In the genomic region with DNA sequence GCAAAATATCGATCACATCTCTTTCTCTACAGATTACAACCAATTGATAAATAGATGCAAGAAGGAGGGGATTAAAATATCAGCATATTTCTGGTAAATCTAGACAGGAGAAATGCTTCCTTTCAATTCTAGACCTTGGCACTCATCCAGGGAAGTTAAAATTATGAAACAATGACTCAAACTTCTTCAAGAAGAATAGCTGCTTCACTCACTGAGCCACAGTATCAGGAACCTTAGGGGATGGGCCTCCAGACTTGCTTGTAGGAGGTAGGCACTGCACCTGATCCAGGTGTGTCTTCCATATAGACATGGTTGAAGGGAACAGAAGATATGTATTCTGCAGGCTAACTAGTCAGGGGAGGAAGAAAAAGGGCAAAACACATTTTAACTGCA, we compare ENCODE assay signal across 20 cellular contexts. TPM values are rescaled to one million over a fixed set of nuclear protein-coding genes. Genes with fewer than 3 reads are reported as not detected.
A peak's percentile ranks its signal among the peaks of the same experiment; 100 is the strongest.
DNase-seq lines count a peak whose midpoint lies in the region; FAIRE-seq and TF ChIP-seq lines count a peak whose summit lies in the region.
"Had no signal": no experiment of that assay in that cellular context is flagged by ENCODE, and none has a peak within 500 bp of the region (broad histone marks: within the 10 kb centered on the region; RNA-seq: fewer than 3 reads in every experiment).

No MANE protein-coding gene starts in this region.

- H3K79me2 ChIP-seq in keratinocyte (ENCODE audit: control insufficient read depth, insufficient read depth, low read length): no peaks in the 10 kb centered on the region

- H3K9me3 ChIP-seq in keratinocyte (ENCODE audit: control insufficient read depth, low read depth, low read length): no peaks in the 10 kb centered on the region
- H3K9me3 ChIP-seq: adrenal gland, colonic mucosa, left ventricle myocardium inferior had no signal

- no peak for DNase-seq in GM12891 (ENCODE audit: insufficient read length, low spot score)
- DNase-seq in M059J (ENCODE audit: low read depth): peak; percentile 50
- no peak for DNase-seq in activated naive CD8-positive, alpha-beta T cell treated with anti-CD3 and anti-CD28 coated beads for 36 hours
- DNase-seq in keratinocyte (ENCODE audit: low read depth, low spot score): no peak
- no peak for DNase-seq in stimulated activated CD4-positive, alpha-beta T cell treated with anti-CD3 and anti-CD28 coated beads, Interleukin-4, amount 100 ng/mL, for 24 hours
- no peak for DNase-seq in NAMALWA (ENCODE audit: low spot score)
- no peak for DNase-seq in NCI-H82 treated with DMSO at 0.1 percent for 48 hours (lab: John Stamatoyannopoulos, UW; ENCODE audit: unreplicated experiment)
- DNase-seq in AG20443 (ENCODE audit: low spot score): no peak
- DNase-seq: activated B cell treated with CpG ODN at 0.5 μM for 24 hours; activated CD8-positive, alpha-beta memory T cell treated with anti-CD3 and anti-CD28 coated beads, Interleukin-2, amount 50 U/mL, for 48 hours; adrenal gland; colonic mucosa; left ventricle myocardium inferior; NCI-H1417; NCI-H446 treated with DMSO at 0.1 percent for 48 hours; small intestine had no signal

- H3K36me3 Mint-ChIP-seq in activated naive CD8-positive, alpha-beta T cell treated with anti-CD3 and anti-CD28 coated beads for 36 hours: peaks cover 88% of the 10 kb centered on the region

- peaks cover 0 to 10% of the 10 kb centered on the region in 2 experiments for H3K36me3 ChIP-seq in keratinocyte (ENCODE audit: control insufficient read depth in 2 of 2, extremely low read depth in 1 of 2, insufficient read depth in 2 of 2, low read length in 2 of 2)
- H3K36me3 ChIP-seq: adrenal gland, colonic mucosa, left ventricle myocardium inferior had no signal

- no peak overlapping the region for H3K9ac ChIP-seq in keratinocyte (ENCODE audit: control insufficient read depth, extremely low read depth, insufficient read depth, low read length)

- peak overlapping the region; percentile 8 for H3K27ac ChIP-seq in keratinocyte (ENCODE audit: control insufficient read depth, insufficient read depth, low read length)
- H3K27ac ChIP-seq: adrenal gland, C4-2B, colonic mucosa, left ventricle myocardium inferior had no signal

- no peak overlapping the region for H3K4me3 ChIP-seq in keratinocyte (ENCODE audit: control insufficient read depth in 2 of 3, extremely low read depth in 1 of 3, insufficient read depth in 2 of 3, low read depth in 1 of 3, low read length in 3 of 3)
- H3K4me3 ChIP-seq: adrenal gland, colonic mucosa, left ventricle myocardium inferior had no signal

- FAIRE-seq in GM12891 (lab: Jason Lieb, UNC) (peak; percentile 62), keratinocyte (lab: Jason Lieb, UNC) (peak; percentile 41)
- FAIRE-seq: small intestine had no signal

- TF ChIP-seq POLR2A in GM12891 (IDR thresholded peaks at IDR 0.05; ENCODE audit: low read depth, low read length): no peak; the same call in 1 of the 2 replicates

- H3K27me3 ChIP-seq in keratinocyte (ENCODE audit: control insufficient read depth, extremely low read depth, insufficient read depth, low read length): no peaks in the 10 kb centered on the region
- H3K27me3 ChIP-seq: adrenal gland, colonic mucosa had no signal

- H3K9me3 Mint-ChIP-seq in activated naive CD8-positive, alpha-beta T cell treated with anti-CD3 and anti-CD28 coated beads for 36 hours: peaks cover 4% of the 10 kb centered on the region
- H3K9me3 Mint-ChIP-seq: activated B cell treated with CpG ODN at 0.5 μM for 24 hours had no signal

- TF ChIP-seq CTCF in keratinocyte (optimal IDR thresholded peaks at IDR 0.05 in 1 of 3, IDR thresholded peaks at IDR 0.05 in 1 of 3, conservative IDR thresholded peaks at IDR 0.05 in 1 of 3; ENCODE audit: extremely low read depth in 1 of 3, insufficient read depth in 2 of 3, low read length in 3 of 3): no peak

- dilution Hi-C loops in keratinocyte (cut with MboI; ENCODE audit: extremely low pct_ligation_motif_present, low sequenced_read_pairs): no loop called here

- H3K4me1 ChIP-seq in keratinocyte (ENCODE audit: control insufficient read depth, extremely low read depth, insufficient read depth, low read length): peaks cover 18% of the 10 kb centered on the region
- H3K4me1 ChIP-seq: colonic mucosa, left ventricle myocardium inferior had no signal

- H3K4me1 Mint-ChIP-seq in activated naive CD8-positive, alpha-beta T cell treated with anti-CD3 and anti-CD28 coated beads for 36 hours: peaks cover 92% of the 10 kb centered on the region

- peak overlapping the region; percentile 82 for H3K27ac Mint-ChIP-seq in activated naive CD8-positive, alpha-beta T cell treated with anti-CD3 and anti-CD28 coated beads for 36 hours
- H3K27ac Mint-ChIP-seq: activated B cell treated with CpG ODN at 0.5 μM for 24 hours had no signal

- peak overlapping the region; percentile 46 for H3K4me2 ChIP-seq in keratinocyte (ENCODE audit: control insufficient read depth, extremely low read depth, insufficient read depth, low read depth, low read length)

- no peaks in the 10 kb centered on the region for H3K9me1 ChIP-seq in keratinocyte (ENCODE audit: control insufficient read depth, extremely low read depth, insufficient read depth, low read length)

- H2AFZ ChIP-seq in keratinocyte (ENCODE audit: control insufficient read depth, low read length): no peak overlapping the region

- no peaks in the 10 kb centered on the region for H3K27me3 Mint-ChIP-seq in activated naive CD8-positive, alpha-beta T cell treated with anti-CD3 and anti-CD28 coated beads for 36 hours
- H3K27me3 Mint-ChIP-seq: activated B cell treated with CpG ODN at 0.5 μM for 24 hours had no signal

- no peaks in the 10 kb centered on the region for H4K20me1 ChIP-seq in keratinocyte (ENCODE audit: control insufficient read depth, extremely low read depth, insufficient read depth, low read length)

- no peak overlapping the region for H3K4me3 Mint-ChIP-seq in activated naive CD8-positive, alpha-beta T cell treated with anti-CD3 and anti-CD28 coated beads for 36 hours
- H3K4me3 Mint-ChIP-seq: activated B cell treated with CpG ODN at 0.5 μM for 24 hours had no signal

TF ChIP-seq in GM12891, 5 proteins besides CTCF, POLR2A, EP300 and RAD21:
- no peak for TF ChIP-seq PAX5 (IDR thresholded peaks at IDR 0.05; ENCODE audit: insufficient read depth, low read length, severe bottlenecking)
TF ChIP-seq in GM12891: peak in this region for 0.

RNA-seq across cellular contexts. Expression of a gene that starts 9.8 kb away (rescaled TPM):
- polyA plus RNA-seq in GM12891 (2012; ENCODE audit: low read depth, missing spikeins): 123 TPM
- total RNA-seq in M059J (2014; rRNA removed; shearing (Covaris generic)): 3.9 and 7.8 TPM in 2 replicates
- 100 to 1,000 TPM; 152 to 162 TPM for total RNA-seq in activated naive CD8-positive, alpha-beta T cell treated with anti-CD3 and anti-CD28 coated beads for 36 hours
- 21.9 to 56.5 TPM (median 31.0 TPM) in 3 replicates for polyA plus RNA-seq in keratinocyte
- 12.7 TPM for polyA plus RNA-seq in keratinocyte (2011; ENCODE audit: low read depth)
- polyA plus RNA-seq in keratinocyte (2011; cell fraction: cytosol; rRNA removed): 12.2 and 22.4 TPM in 2 replicates
- 51.1 and 54.1 TPM in 2 replicates for polyA plus RNA-seq in keratinocyte (2011; cell fraction: nucleus; rRNA removed)
- 14.8 and 28.6 TPM in 2 replicates for polyA plus RNA-seq in keratinocyte (2012; ENCODE audit: low replicate concordance)
- 20.1 to 43.2 TPM (median 25.3 TPM) in 3 replicates for polyA minus RNA-seq in keratinocyte
- polyA minus RNA-seq in keratinocyte (2011; cell fraction: cytosol; rRNA and poly(A)+ RNA removed): 8.2 TPM
- 45.1 and 65.6 TPM in 2 replicates for polyA minus RNA-seq in keratinocyte (2011; cell fraction: nucleus; rRNA and poly(A)+ RNA removed)
- total RNA-seq: myocyte, OCI-LY7 had no signal

RNA-seq across cellular contexts. Expression of a gene that starts 37.3 kb away (rescaled TPM):
- polyA plus RNA-seq in GM12891 (2012; ENCODE audit: low read depth, missing spikeins): 614 TPM
- 0.05 TPM in 1 of 2 replicates, not detected in the other for total RNA-seq in M059J (2014; rRNA removed; shearing (Covaris generic))
- total RNA-seq in activated naive CD8-positive, alpha-beta T cell treated with anti-CD3 and anti-CD28 coated beads for 36 hours: 100 to 1,000 TPM; 376 to 385 TPM
- polyA plus RNA-seq in keratinocyte: 0.07 to 0.30 TPM (median 0.08 TPM) in 3 replicates
- polyA plus RNA-seq in keratinocyte (2011; ENCODE audit: low read depth): not detected
- 0.06 TPM in 1 of 2 replicates, not detected in the other for polyA plus RNA-seq in keratinocyte (2011; cell fraction: cytosol; rRNA removed)
- 0.20 TPM in 1 of 2 replicates, not detected in the other for polyA plus RNA-seq in keratinocyte (2011; cell fraction: nucleus; rRNA removed)
- not detected in 2 replicates for polyA plus RNA-seq in keratinocyte (2012; ENCODE audit: low replicate concordance)
- not detected in 3 replicates for polyA minus RNA-seq in keratinocyte
- not detected for polyA minus RNA-seq in keratinocyte (2011; cell fraction: cytosol; rRNA and poly(A)+ RNA removed)
- polyA minus RNA-seq in keratinocyte (2011; cell fraction: nucleus; rRNA and poly(A)+ RNA removed): not detected in 2 replicates
- total RNA-seq: Daoy, myocyte had no signal

RNA-seq across cellular contexts. Expression of a gene that starts 47.1 kb away (rescaled TPM):
- 9.2 TPM for polyA plus RNA-seq in GM12891 (2012; ENCODE audit: low read depth, missing spikeins)
- total RNA-seq in M059J (2014; rRNA removed; shearing (Covaris generic)): not detected in 2 replicates
- 10 to 100 TPM; 28.3 to 29.0 TPM for total RNA-seq in activated naive CD8-positive, alpha-beta T cell treated with anti-CD3 and anti-CD28 coated beads for 36 hours
- polyA plus RNA-seq in keratinocyte: not detected in 3 replicates
- polyA plus RNA-seq in keratinocyte (2011; ENCODE audit: low read depth): not detected
- 0.05 TPM in 1 of 2 replicates, not detected in the other for polyA plus RNA-seq in keratinocyte (2011; cell fraction: cytosol; rRNA removed)
- polyA plus RNA-seq in keratinocyte (2011; cell fraction: nucleus; rRNA removed): 0.04 TPM in 1 of 2 replicates, not detected in the other
- polyA plus RNA-seq in keratinocyte (2012; ENCODE audit: low replicate concordance): 0.23 TPM in 1 of 2 replicates, not detected in the other
- polyA minus RNA-seq in keratinocyte: not detected in 3 replicates
- polyA minus RNA-seq in keratinocyte (2011; cell fraction: cytosol; rRNA and poly(A)+ RNA removed): not detected
- not detected in 2 replicates for polyA minus RNA-seq in keratinocyte (2011; cell fraction: nucleus; rRNA and poly(A)+ RNA removed)
- total RNA-seq: left ventricle myocardium inferior, myocyte had no signal

Comparison
In these comparisons a context has a peak if more than half of its experiments do, and no peak if none do; other contexts are left out.
1. RNA of a gene that starts 9.8 kb away (total RNA-seq): 152 to 162 TPM in activated naive CD8-positive, alpha-beta T cell treated with anti-CD3 and anti-CD28 coated beads for 36 hours; 3.9 to 7.8 TPM in M059J; every median in the first group is over 10 times any median in the second.
2. RNA of a gene that starts 37.3 kb away (total RNA-seq): 376 to 385 TPM in activated naive CD8-positive, alpha-beta T cell treated with anti-CD3 and anti-CD28 coated beads for 36 hours; 0.05 TPM in M059J; every median in the first group is over 100 times any median in the second.
3. RNA of a gene that starts 47.1 kb away (total RNA-seq): 28.3 to 29.0 TPM in activated naive CD8-positive, alpha-beta T cell treated with anti-CD3 and anti-CD28 coated beads for 36 hours; not detected in M059J; every median in the first group is over 10 times any median in the second.